16 cellular contexts compared by ENCODE assay signal in genomic region chr3:194661374-194661773, GRCh38. TPM values are rescaled to one million over a fixed set of nuclear protein-coding genes. Genes with fewer than 3 reads are reported as not detected.
A peak's percentile ranks its signal among the peaks of the same experiment; 100 is the strongest.
DNase-seq lines count a peak whose midpoint lies in the region; TF ChIP-seq lines count a peak whose summit lies in the region.
"Had no signal": no experiment of that assay in that cellular context is flagged by ENCODE, and none has a peak within 500 bp of the region (broad histone marks: within the 10 kb centered on the region; RNA-seq: fewer than 3 reads in every experiment).

No MANE protein-coding gene starts in this region.

- H3K4me3 ChIP-seq in coronary artery, result no peak overlapping the region
- H3K4me3 ChIP-seq: Peyer's patch had no signal

- TF ChIP-seq CTCF in coronary artery (IDR thresholded peaks at IDR 0.05), result no peak

- DNase-seq in HUDEP-2 (lab: John Stamatoyannopoulos, UW; ENCODE audit: unreplicated experiment in 76 of 76) (peak in 51 of 76 experiments; percentile 7 to 72 (median 26)), NCI-H82 (lab: John Stamatoyannopoulos, UW) (peak; percentile 89), coronary artery (ENCODE audit: low spot score) (peak; percentile 12), pulmonary artery endothelial cell (ENCODE audit: low read depth, low spot score) (peak; percentile 83), HK-2 (ENCODE audit: unreplicated experiment) (no peak), NCI-H345 (lab: John Stamatoyannopoulos, UW) (no peak), NCI-H1436 treated with DMSO at 0.1 percent for 48 hours (lab: John Stamatoyannopoulos, UW) (no peak)
- DNase-seq: activated CD4-positive, CD25-positive, alpha-beta regulatory T cell; DMS153; endodermal cell; H7; immature natural killer cell; mesendoderm; Peyer's patch; stimulated activated CD4-positive, alpha-beta T cell treated with anti-CD3 and anti-CD28 coated beads, Interleukin-4, amount 100 ng/mL, for 1 hour; SW 1271 had no signal

- no peak overlapping the region for H3K27ac ChIP-seq in coronary artery

RNA-seq across cellular contexts. Expression of gene LSG1, which starts 10.6 kb away (rescaled TPM):
- 75.0 and 86.9 TPM in 2 replicates for total RNA-seq in pulmonary artery endothelial cell

RNA-seq across cellular contexts. Expression of gene FAM43A, which starts 24.3 kb away (rescaled TPM):
- 170 and 181 TPM in 2 replicates for total RNA-seq in pulmonary artery endothelial cell

RNA-seq across cellular contexts. Expression of gene TMEM44, which starts 28.2 kb away (rescaled TPM):
- 44.4 and 55.1 TPM in 2 replicates for total RNA-seq in pulmonary artery endothelial cell

Comparison
In these comparisons a context has a peak if more than half of its experiments do, and no peak if none do; other contexts are left out.
1. DNase-seq: peak in HUDEP-2 (51 of 76), NCI-H82 (single experiment), coronary artery (single experiment) and pulmonary artery endothelial cell (single experiment); none in HK-2 (single experiment), NCI-H345 (single experiment) and NCI-H1436 treated with DMSO at 0.1 percent for 48 hours (single experiment).